Comparison of ENCODE assay signal across 8 cellular contexts in the genomic region with DNA sequence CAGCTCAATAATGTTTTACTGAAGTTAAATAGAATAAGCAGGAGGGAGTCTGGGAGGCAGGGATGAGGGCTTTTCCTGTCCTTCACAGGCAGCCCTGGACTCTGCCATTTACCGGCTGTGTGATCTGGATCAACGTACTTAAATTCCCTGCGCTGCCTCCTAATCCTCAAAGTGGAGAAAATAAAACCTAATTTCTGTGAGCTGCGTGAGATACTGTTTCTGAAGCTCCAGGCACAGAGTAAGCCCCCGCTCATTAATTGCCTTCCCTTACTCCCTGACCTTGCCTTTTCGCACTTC. TPM values are rescaled to one million over a fixed set of nuclear protein-coding genes. Genes with fewer than 3 reads are reported as not detected.
DNase-seq lines count a peak whose midpoint lies in the region; ATAC-seq and TF ChIP-seq lines count a peak whose summit lies in the region.

No MANE protein-coding gene starts in this region.

- intact Hi-C loops in body of pancreas (cut with DNase I): no loop called here

- H3K27ac ChIP-seq in body of pancreas (peak overlapping the region in 3 of 4 donors; percentile 71 to 90 (median 82)), lung (ENCODE audit: low read depth in 1 of 2, low read length in 1 of 2) (peak overlapping the region; percentile 84 to 92), tibial nerve (peak overlapping the region in 2 of 4 donors; percentile 72 to 86)

- H3K9me3 Mint-ChIP-seq in activated T-cell treated with anti-CD3 and anti-CD28 coated beads, Interleukin-2, amount 50 U/mL, for 72 hours: no peaks in the 10 kb centered on the region

- no peak for TF ChIP-seq EP300 in tibial nerve (IDR thresholded peaks at IDR 0.05)

- peaks cover 39% of the 10 kb centered on the region for H3K4me1 Mint-ChIP-seq in activated T-cell treated with anti-CD3 and anti-CD28 coated beads, Interleukin-2, amount 50 U/mL, for 72 hours (ENCODE audit: low read depth)

- H3K27me3 ChIP-seq in body of pancreas (no peaks in the 10 kb centered on the region), lung (ENCODE audit: control insufficient read depth, insufficient read depth) (no peaks in the 10 kb centered on the region), tibial nerve (no peaks in the 10 kb centered on the region)

- H3K36me3 ChIP-seq in body of pancreas (replicated peaks in 1 of 2; ENCODE audit: insufficient read depth in 1 of 2, low read depth in 2 of 2) (no peaks in the 10 kb centered on the region), lung (ENCODE audit: control insufficient read depth in 2 of 2, insufficient read depth in 2 of 2, low read length in 2 of 2) (no peaks in the 10 kb centered on the region), tibial nerve (no peaks in the 10 kb centered on the region)

- no peak for DNase-seq in activated T-cell treated with anti-CD3 and anti-CD28 coated beads, Interleukin-2, amount 50 U/mL, for 72 hours
- DNase-seq in activated T-cell treated with anti-CD3 and anti-CD28 coated beads for 4 hours: no peak
- DNase-seq in body of pancreas: no peak
- DNase-seq in lung (ENCODE audit: low spot score): no peak
- DNase-seq in tibial nerve (ENCODE audit: low spot score in 2 of 2): no peak
- DNase-seq in DMS53 treated with DMSO at 0.1 percent for 48 hours (lab: John Stamatoyannopoulos, UW; ENCODE audit: unreplicated experiment): no peak
- no peak for DNase-seq in erythroblast (lab: John Stamatoyannopoulos, UW)
- no peak for DNase-seq in mucosa of gallbladder (ENCODE audit: low spot score)

- ATAC-seq in activated T-cell treated with anti-CD3 and anti-CD28 coated beads, Interleukin-2, amount 50 U/mL, for 72 hours (replicated peaks in 1 of 2): no peak
- peak; percentile 1 for ATAC-seq in body of pancreas
- ATAC-seq in lung (ENCODE audit: insufficient read depth, low FRiP score): no peak

- peaks cover 0 to 5% of the 10 kb centered on the region in 2 donors for H3K36me3 Mint-ChIP-seq in activated T-cell treated with anti-CD3 and anti-CD28 coated beads, Interleukin-2, amount 50 U/mL, for 72 hours (ENCODE audit: insufficient read depth in 2 of 2)

- no peaks in the 10 kb centered on the region for H3K9me3 ChIP-seq in body of pancreas
- no peaks in the 10 kb centered on the region for H3K9me3 ChIP-seq in lung (ENCODE audit: control insufficient read depth in 2 of 2, insufficient read depth in 1 of 2, low read length in 1 of 2)
- H3K9me3 ChIP-seq in tibial nerve: no peaks in the 10 kb centered on the region

- TF ChIP-seq POLR2A in body of pancreas (IDR thresholded peaks at IDR 0.05) (no peak), tibial nerve (IDR thresholded peaks at IDR 0.05) (no peak), erythroblast (IDR thresholded peaks at IDR 0.05; ENCODE audit: low read length) (no peak)

- H3K27me3 Mint-ChIP-seq in activated T-cell treated with anti-CD3 and anti-CD28 coated beads, Interleukin-2, amount 50 U/mL, for 72 hours (ENCODE audit: low read depth): peaks cover 10% of the 10 kb centered on the region

- H3K4me3 ChIP-seq in body of pancreas (no peak overlapping the region), lung (no peak overlapping the region), tibial nerve (peak overlapping the region; percentile 60 to 98 (median 80))

- H3K4me3 Mint-ChIP-seq in activated T-cell treated with anti-CD3 and anti-CD28 coated beads, Interleukin-2, amount 50 U/mL, for 72 hours: peak overlapping the region; percentile 87 to 88

- peaks cover 44% of the 10 kb centered on the region for H3K4me1 ChIP-seq in body of pancreas
- peaks cover 3 to 8% of the 10 kb centered on the region in 2 donors for H3K4me1 ChIP-seq in lung (ENCODE audit: control insufficient read depth in 2 of 2, insufficient read depth in 2 of 2, low read length in 2 of 2)
- H3K4me1 ChIP-seq in tibial nerve: peaks cover 0 to 37% (median 6%) of the 10 kb centered on the region in 4 donors

- 14 to 28% methylated on average over 6 of the region's 6 CpGs for WGBS in body of pancreas, 2 donors
- 25 to 30% methylated on average over 6 of the region's 6 CpGs for WGBS in lung, 2 donors
- WGBS in tibial nerve, 2 donors: 12 to 18% methylated on average over 6 of the region's 6 CpGs

- TF ChIP-seq CTCF in body of pancreas (IDR thresholded peaks at IDR 0.05): no peak
- no peak for TF ChIP-seq CTCF in lung (IDR thresholded peaks at IDR 0.05; ENCODE audit: control extremely low read depth, extremely low read depth)
- no peak for TF ChIP-seq CTCF in tibial nerve (IDR thresholded peaks at IDR 0.05)

- H3K27ac Mint-ChIP-seq in activated T-cell treated with anti-CD3 and anti-CD28 coated beads, Interleukin-2, amount 50 U/mL, for 72 hours: no peak overlapping the region

RNA-seq across cellular contexts. Expression of a gene that starts 0.3 kb away (rescaled TPM):
- total RNA-seq in activated T-cell treated with anti-CD3 and anti-CD28 coated beads, Interleukin-2, amount 50 U/mL, for 72 hours: 10 to 100 TPM in 1 of 2 donors, 1 to 10 TPM in 1; 9.6 to 16.2 TPM
- total RNA-seq in body of pancreas (10 to 100 TPM; 28.8 to 73.2 TPM), lung (10 to 100 TPM; 35.9 to 38.6 TPM), tibial nerve (10 to 100 TPM; 18.3 to 41.0 (median 20.3) TPM), mucosa of gallbladder (49.3 TPM)
- 10 to 100 TPM; 15.5 to 25.5 TPM for polyA plus RNA-seq in lung

RNA-seq across cellular contexts. Expression of a gene that starts 39.0 kb away (rescaled TPM):
- not detected for total RNA-seq in activated T-cell treated with anti-CD3 and anti-CD28 coated beads, Interleukin-2, amount 50 U/mL, for 72 hours
- total RNA-seq in body of pancreas: 10 to 100 TPM in 1 of 2 donors, 1 to 10 TPM in 1; 1.0 to 15.2 TPM
- 1 to 10 TPM in 1 of 2 donors, under 1 TPM in 1; 0.31 to 2.2 TPM for total RNA-seq in lung
- polyA plus RNA-seq in lung: under 1 TPM; 0.30 to 0.65 TPM
- 10 to 100 TPM in 2 of 4 donors, 1 to 10 TPM in 2; 6.7 to 19.7 (median 13.1) TPM for total RNA-seq in tibial nerve
- total RNA-seq in mucosa of gallbladder: 1.7 TPM

Comparison
In these comparisons a context has a peak if more than half of its experiments do, and no peak if none do; other contexts are left out.
1. H3K4me3 ChIP-seq: peak in tibial nerve (4 of 4); none in body of pancreas (0 of 2) and lung (single experiment).